In the genomic region with DNA sequence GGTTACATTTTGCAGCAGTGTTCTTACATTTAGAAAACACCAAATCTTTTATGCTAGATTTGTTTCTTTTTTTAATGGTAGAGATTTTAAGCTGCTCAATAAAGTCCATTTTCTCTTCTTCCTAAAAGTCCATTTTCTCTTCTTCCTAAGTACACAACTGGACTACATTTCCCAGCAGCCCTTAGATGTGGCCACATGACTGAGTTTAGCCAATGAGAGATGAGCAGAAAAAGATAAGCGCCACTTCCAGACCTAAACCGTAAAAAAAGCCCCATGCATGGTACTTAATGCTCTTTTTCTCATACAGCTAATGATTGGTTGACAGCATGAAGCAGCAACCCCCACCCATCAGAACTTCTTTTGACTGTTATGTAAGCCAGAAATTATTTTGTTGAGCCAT, we compare ENCODE assay signal across 8 cellular contexts.
DNase-seq lines count a peak whose midpoint lies in the region; ATAC-seq and TF ChIP-seq lines count a peak whose summit lies in the region.

No MANE protein-coding gene starts in this region.

- H3K4me1 ChIP-seq in OCI-LY1 (ENCODE audit: insufficient read depth, low read length, severe bottlenecking) (no peaks in the 10 kb centered on the region), thyroid gland (no peaks in the 10 kb centered on the region)

- TF ChIP-seq POLR2A in thyroid gland (IDR thresholded peaks at IDR 0.05) = no peak

- peak; percentile 95 for ATAC-seq in GM18867 (IDR thresholded peaks at IDR 0.05; ENCODE audit: unreplicated experiment)
- peak; percentile 95 for ATAC-seq in HG02870 (IDR thresholded peaks at IDR 0.05; ENCODE audit: unreplicated experiment)

- no peaks in the 10 kb centered on the region for H3F3A ChIP-seq in OCI-LY1 (ENCODE audit: insufficient read depth, low read length)

- intact Hi-C loops in thyroid gland (cut with DNase I) = no loop called here

- no peaks in the 10 kb centered on the region for H3K79me2 ChIP-seq in OCI-LY1 (ENCODE audit: insufficient read depth, low read length)

- H3K27me3 ChIP-seq in OCI-LY1 (ENCODE audit: insufficient read depth, low read length) (no peaks in the 10 kb centered on the region), thyroid gland (no peaks in the 10 kb centered on the region)

- H3K36me3 ChIP-seq in OCI-LY1 (ENCODE audit: insufficient read depth, low read length) (no peaks in the 10 kb centered on the region), thyroid gland (no peaks in the 10 kb centered on the region)

- no peaks in the 10 kb centered on the region for H3K9me3 ChIP-seq in OCI-LY1 (ENCODE audit: low read length)
- H3K9me3 ChIP-seq in thyroid gland = no peaks in the 10 kb centered on the region

- 0 out of 2 replicates have a peak overlapping the region, but pooled peaks have one; percentile 19 for H3K4me2 ChIP-seq in OCI-LY1 (ENCODE audit: low read length)

- H2AFZ ChIP-seq in OCI-LY1 (ENCODE audit: low read length) = no peak overlapping the region; the same call in 1 of the 2 replicates

- no peak overlapping the region for H3K4me3 ChIP-seq in OCI-LY1 (ENCODE audit: low read depth, low read length, poor library complexity, severe bottlenecking)
- no peak overlapping the region for H3K4me3 ChIP-seq in thyroid gland (replicated peaks in 1 of 3)

- DNase-seq in iPS-NIHi11 (ENCODE audit: low spot score) (peak; percentile 54), middle frontal gyrus (ENCODE audit: extremely low spot score, low spot score) (no peak), NCI-H1436 treated with DMSO at 0.1 percent for 48 hours (lab: John Stamatoyannopoulos, UW) (no peak), thyroid gland (no peak), NCI-H1694 (lab: John Stamatoyannopoulos, UW) (no peak)

- H4K20me1 ChIP-seq in OCI-LY1 (ENCODE audit: insufficient read depth, low read length) = no peaks in the 10 kb centered on the region

- no peaks in the 10 kb centered on the region for H3K9me2 ChIP-seq in OCI-LY1 (ENCODE audit: low read depth, low read length)

- no peak overlapping the region for H3K27ac ChIP-seq in OCI-LY1 (ENCODE audit: low read depth, low read length, poor library complexity, severe bottlenecking)
- no peak overlapping the region for H3K27ac ChIP-seq in thyroid gland

- 63 to 72% methylated on average over 2 of the region's 2 CpGs for whole genome bisulfite sequencing in thyroid gland, 2 donors

- H3K9ac ChIP-seq in OCI-LY1 (ENCODE audit: low read length) = no peak overlapping the region

- TF ChIP-seq CTCF in OCI-LY1 (IDR thresholded peaks at IDR 0.05; ENCODE audit: low read length) = no peak
- TF ChIP-seq CTCF in thyroid gland (IDR thresholded peaks at IDR 0.05) = no peak
